Comparison of ENCODE assay signal across 17 cellular contexts in genomic region chr11:76524461-76524860, GRCh38.
A peak's percentile ranks its signal among the peaks of the same experiment; 100 is the strongest.
DNase-seq lines count a peak whose midpoint lies in the region; ATAC-seq, FAIRE-seq and TF ChIP-seq lines count a peak whose summit lies in the region.
"Had no signal": no experiment of that assay in that cellular context is flagged by ENCODE, and none has a peak within 500 bp of the region (broad histone marks: within the 10 kb centered on the region; RNA-seq: fewer than 3 reads in every experiment).

No MANE protein-coding gene starts in this region.

- peak; percentile 17 for DNase-seq in NCI-H1092 treated with DMSO at 0.1 percent for 48 hours (lab: John Stamatoyannopoulos, UW)
- no peak for DNase-seq in NCI-H1092 (lab: John Stamatoyannopoulos, UW)
- peak; percentile 80 for DNase-seq in M059J (ENCODE audit: low read depth)
- no peak for DNase-seq in GM12878 (ENCODE audit: low read depth, low spot score)
- DNase-seq in myocyte (ENCODE audit: low read depth) = peak; percentile 19
- DNase-seq in DMS53 (lab: John Stamatoyannopoulos, UW) = no peak
- no peak for DNase-seq in cerebellar cortex (ENCODE audit: low spot score)
- DNase-seq: activated T-cell treated with anti-CD3 and anti-CD28 coated beads, Interleukin-2, amount 50 U/mL, for 72 hours; GDM1; H7; NCI-H524; stimulated activated CD4-positive, alpha-beta T cell treated with anti-CD3 and anti-CD28 coated beads, Interleukin-2, amount 100 ng/mL, for 48 hours; transverse colon had no signal

- no peaks in the 10 kb centered on the region for H3K79me2 ChIP-seq in GM12878 (ENCODE audit: control insufficient read depth, insufficient read depth, low read length)

- H2AFZ ChIP-seq in GM12878 (ENCODE audit: control insufficient read depth, low read depth, low read length) = no peak overlapping the region

- WGBS in GM12878 (ENCODE audit: insufficient coverage, insufficient replicate concordance, low lambda C conversion rate, missing lambda C conversion rate) = 94% methylated on average over 4 of the region's 4 CpGs

- CTCF ChIA-PET in GM12878 (lab: Yijun Ruan, JAX) = interaction anchor here (1.0 to 1.2 kb wide), 2 partner anchors 11 to 12 kb away, joined by 3 to 5 read pairs; no protein-coding TSS in a partner anchor

- no peaks in the 10 kb centered on the region for H3K9me3 ChIP-seq in GM12878 (replicated peaks; ENCODE audit: control insufficient read depth, insufficient read depth, low read length)
- H3K9me3 ChIP-seq: transverse colon had no signal

- H3K27me3 ChIP-seq in GM12878 (replicated peaks in 1 of 2; ENCODE audit: control insufficient read depth in 2 of 2, insufficient read depth in 2 of 2, low read length in 1 of 2) = no peaks in the 10 kb centered on the region
- H3K27me3 ChIP-seq: transverse colon had no signal

- H3K4me2 ChIP-seq in GM12878 (ENCODE audit: control insufficient read depth, insufficient read depth) = no peak overlapping the region

- TF ChIP-seq CTCF in GM12878 (IDR thresholded peaks at IDR 0.05 in 2 of 3, conservative IDR thresholded peaks at IDR 0.05 in 1 of 3; ENCODE audit: control insufficient read depth in 2 of 3, extremely low read depth in 1 of 3, insufficient read depth in 1 of 3, low read depth in 3 of 3, low read length in 3 of 3) = no peak

- SMC1A ChIA-PET in GM12878 (lab: Charles Lee; ENCODE audit: uncharacterized antibody, unreplicated experiment) = interaction anchor here (1.3 kb wide), 1 partner anchor 12 kb away, joined by 5 read pairs; no protein-coding TSS in a partner anchor

- peak; percentile 44 for FAIRE-seq in GM12878 (lab: Jason Lieb, UNC)
- FAIRE-seq: A204.1 had no signal

- no peak overlapping the region for H3K9ac ChIP-seq in GM12878 (ENCODE audit: control insufficient read depth, insufficient read depth, low read length)

- intact Hi-C loops in GM12878 (cut with micrococcal nuclease; ENCODE audit: unreplicated experiment) = no loop called here

- H4K20me1 ChIP-seq in GM12878 (ENCODE audit: control insufficient read depth, insufficient read depth) = no peaks in the 10 kb centered on the region

- in situ Hi-C loops in GM12878 (cut with MboI) = no loop called here

- no peak for TF ChIP-seq EP300 in GM12878 (IDR thresholded peaks at IDR 0.05; ENCODE audit: borderline replicate concordance in 1 of 2, control insufficient read depth in 1 of 2, low read depth in 2 of 2, low read length in 2 of 2)

- BruUV-seq in GM12878 (replicated peaks; lab: Mats Ljungman, UMichigan) = no TSS peak

- no peak for TF ChIP-seq RAD21 in GM12878 (IDR thresholded peaks at IDR 0.05; ENCODE audit: insufficient read depth, low read depth, low read length)

- no peak overlapping the region for H3K4me3 ChIP-seq in GM12878
- H3K4me3 ChIP-seq: coronary artery, skin epidermis, transverse colon had no signal

- RAD21 ChIA-PET in GM12878 (lab: Charles Lee; ENCODE audit: unreplicated experiment) = no interaction called here

- POLR2A ChIA-PET in GM12878 (lab: Charles Lee) = no interaction called here

- ATAC-seq in GM12878 (no peak), HG03095 (IDR thresholded peaks at IDR 0.05; ENCODE audit: unreplicated experiment) (no peak)
- ATAC-seq: activated T-cell treated with anti-CD3 and anti-CD28 coated beads, Interleukin-2, amount 50 U/mL, for 72 hours had no signal

- no peak for TF ChIP-seq POLR2A in GM12878 (IDR thresholded peaks at IDR 0.05; ENCODE audit: low read depth, low read length)

- peaks cover 0 to 11% of the 10 kb centered on the region in 2 experiments; a peak in 2 of 4 replicates for H3K36me3 ChIP-seq in GM12878 (ENCODE audit: control insufficient read depth in 2 of 2, insufficient read depth in 2 of 2, low read length in 1 of 2)

- H3K27ac ChIP-seq in GM12878 (ENCODE audit: control insufficient read depth, insufficient read depth) = no peak overlapping the region
- H3K27ac ChIP-seq: coronary artery, skin epidermis had no signal

- H3K4me1 ChIP-seq in GM12878 (ENCODE audit: control insufficient read depth, insufficient read depth, low read length) = no peaks in the 10 kb centered on the region

TF ChIP-seq in GM12878, 131 proteins besides CTCF, POLR2A, EP300 and RAD21:
- no peak for TF ChIP-seq HDGF (IDR thresholded peaks at IDR 0.05)
- TF ChIP-seq LARP7 (IDR thresholded peaks at IDR 0.05) = no peak
- no peak for TF ChIP-seq PML (IDR thresholded peaks at IDR 0.05; ENCODE audit: low read length)
- no peak for TF ChIP-seq JUND (IDR thresholded peaks at IDR 0.05; ENCODE audit: low read depth, low read length)
- TF ChIP-seq BCLAF1 (IDR thresholded peaks at IDR 0.05) = no peak
- no peak for TF ChIP-seq USF1 (IDR thresholded peaks at IDR 0.05; ENCODE audit: borderline replicate concordance, extremely low read length, insufficient read depth, low read depth, low read length)

Comparison
In these comparisons a context has a peak if more than half of its experiments do, and no peak if none do; other contexts are left out.
1. DNase-seq: peak in NCI-H1092 treated with DMSO at 0.1 percent for 48 hours (single experiment), M059J (single experiment) and myocyte (single experiment); none in NCI-H1092 (single experiment), GM12878 (single experiment), DMS53 (single experiment) and cerebellar cortex (single experiment).